ENCODE assay signal across 8 cellular contexts in the genomic region with DNA sequence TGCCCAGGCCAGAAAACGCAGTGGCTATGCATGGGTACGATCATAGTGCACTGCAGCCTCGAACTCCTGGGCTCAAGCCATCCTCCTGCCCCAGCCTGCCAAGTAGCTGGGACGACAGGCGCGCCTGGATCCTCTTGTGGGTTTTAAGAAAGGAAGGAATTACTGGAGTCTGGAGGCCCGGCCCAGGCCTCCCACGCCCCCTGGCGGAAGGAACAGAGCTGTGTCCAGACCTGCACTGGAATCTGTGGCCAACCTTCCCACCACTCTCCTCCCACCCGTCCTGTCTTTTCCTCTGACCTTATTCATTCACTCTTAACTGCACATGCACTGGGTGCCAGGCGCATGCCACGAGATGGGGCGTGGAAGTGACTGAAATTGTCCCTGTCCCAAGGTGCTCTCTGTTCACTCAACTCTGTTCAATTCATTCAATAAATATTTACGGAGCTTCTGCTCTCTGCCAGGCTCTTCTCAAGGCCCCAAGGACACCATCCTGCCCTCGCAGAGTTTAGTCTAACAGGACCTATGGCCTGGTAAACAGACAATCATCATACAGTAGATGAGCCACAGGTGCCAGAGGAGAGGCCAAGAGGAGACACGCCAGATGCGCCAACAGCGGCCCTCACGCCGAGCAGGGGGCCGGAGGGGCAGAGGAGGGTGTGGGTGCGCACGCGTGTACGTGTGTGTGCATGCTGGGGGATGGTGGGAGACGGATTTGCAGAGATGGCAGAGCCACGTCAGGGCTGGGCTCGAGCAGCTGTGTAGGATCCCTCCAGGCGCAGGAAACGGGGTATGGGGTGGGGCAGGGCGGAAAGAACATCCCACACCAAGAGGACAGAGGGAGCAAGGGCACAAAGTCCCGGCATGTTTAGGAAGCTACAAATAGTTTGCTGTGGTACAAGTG. TPM values are rescaled to one million over a fixed set of nuclear protein-coding genes. Genes with fewer than 3 reads are reported as not detected.
DNase-seq lines count a peak whose midpoint lies in the region; ATAC-seq and TF ChIP-seq lines count a peak whose summit lies in the region.

No MANE protein-coding gene starts in this region.

- H3K36me3 ChIP-seq in IMR-90 (ENCODE audit: control insufficient read depth, insufficient read depth, low read length) = no peaks in the 10 kb centered on the region
- H3K36me3 ChIP-seq in OCI-LY7 (ENCODE audit: insufficient read depth, low read length) = no peaks in the 10 kb centered on the region
- no peaks in the 10 kb centered on the region for H3K36me3 ChIP-seq in neural cell (ENCODE audit: insufficient read depth, low read length)
- no peaks in the 10 kb centered on the region for H3K36me3 ChIP-seq in vagina

- H3K9me2 ChIP-seq in OCI-LY7 (ENCODE audit: insufficient read depth, low read length) (no peaks in the 10 kb centered on the region), neural cell (ENCODE audit: insufficient read depth, low read length) (no peaks in the 10 kb centered on the region)

- H2AFZ ChIP-seq in IMR-90 (replicated peaks; ENCODE audit: low read length, poor library complexity) (peak overlapping the region; percentile 74), OCI-LY7 (ENCODE audit: low read length) (peak overlapping the region; percentile 12; the same call in 1 of the 2 replicates), neural cell (ENCODE audit: low read depth, low read length) (no peak overlapping the region)

- H3K36me3 Mint-ChIP-seq in activated T-cell treated with anti-CD3 and anti-CD28 coated beads, Interleukin-2, amount 50 U/mL, for 4 hours (ENCODE audit: insufficient read depth) = no peaks in the 10 kb centered on the region

- no peak overlapping the region for H4K91ac ChIP-seq in IMR-90 (ENCODE audit: insufficient read depth, low read depth, low read length)

- H3K18ac ChIP-seq in IMR-90 (ENCODE audit: low read depth, low read length) = no peak overlapping the region

- peak overlapping the region; percentile 27; the same call in 1 of the 2 replicates for H3K4ac ChIP-seq in IMR-90 (ENCODE audit: low read depth, low read length)

- H4K8ac ChIP-seq in IMR-90 (ENCODE audit: low read depth in 2 of 2, low read length in 2 of 2) = peak overlapping the region in 1 of 2 experiments; percentile 26; a peak in 1 of 4 replicates

- no peak overlapping the region for H2BK20ac ChIP-seq in IMR-90 (ENCODE audit: low read depth, low read length)

- H4K20me1 ChIP-seq in IMR-90 (ENCODE audit: insufficient read depth, low read length) = no peaks in the 10 kb centered on the region
- no peaks in the 10 kb centered on the region for H4K20me1 ChIP-seq in OCI-LY7 (ENCODE audit: insufficient read depth, low read length)
- H4K20me1 ChIP-seq in neural cell (ENCODE audit: insufficient read depth) = no peaks in the 10 kb centered on the region

- BruUV-seq in IMR-90 (replicated peaks; lab: Mats Ljungman, UMichigan) (no TSS peak), OCI-LY7 (replicated peaks; lab: Mats Ljungman, UMichigan) (no TSS peak)

- TF ChIP-seq EP300 in neural cell (conservative IDR thresholded peaks at IDR 0.05; ENCODE audit: poor library complexity, severe bottlenecking) = no peak

- no peaks in the 10 kb centered on the region for H3K9me3 Mint-ChIP-seq in activated T-cell treated with anti-CD3 and anti-CD28 coated beads, Interleukin-2, amount 50 U/mL, for 4 hours

- peaks cover 20% of the 10 kb centered on the region for H3K27me3 ChIP-seq in IMR-90 (ENCODE audit: control insufficient read depth, insufficient read depth, low read length)
- H3K27me3 ChIP-seq in neural cell (ENCODE audit: insufficient read depth, low read depth, low read length) = no peaks in the 10 kb centered on the region
- no peaks in the 10 kb centered on the region for H3K27me3 ChIP-seq in vagina

- peak; percentile 88 for TF ChIP-seq RAD21 in IMR-90 (IDR thresholded peaks at IDR 0.05; ENCODE audit: low read length)
- TF ChIP-seq RAD21 in neural cell (conservative IDR thresholded peaks at IDR 0.05) = peak; percentile 29

- TF ChIP-seq POLR2A in IMR-90 (IDR thresholded peaks at IDR 0.05; ENCODE audit: low read depth, low read length) (no peak), vagina (IDR thresholded peaks at IDR 0.05) (no peak)

- no peak overlapping the region for H4K5ac ChIP-seq in IMR-90 (ENCODE audit: low read depth, low read length)

- H3K14ac ChIP-seq in IMR-90 (replicated peaks; ENCODE audit: low read depth, low read length) = no peak overlapping the region

- peak; percentile 9 for DNase-seq in GF-D8 (lab: John Stamatoyannopoulos, UW)
- DNase-seq in IMR-90 = peak; percentile 72
- DNase-seq in OCI-LY7 (ENCODE audit: low spot score) = peak; percentile 66
- DNase-seq in activated T-cell treated with anti-CD3 and anti-CD28 coated beads, Interleukin-2, amount 50 U/mL, for 4 hours = peak; percentile 19
- peak; percentile 47 for DNase-seq in fibroblast of the conjunctiva (ENCODE audit: low read depth)
- no peak for DNase-seq in vagina (ENCODE audit: extremely low spot score in 2 of 2)

- intact Hi-C loops in IMR-90 (cut with micrococcal nuclease) = loop anchor here (1.0 to 5.0 kb wide), 5 partner anchors 47 to 235 kb away; partner anchors contain the start of genes HDAC7 and VDR
- intact Hi-C loops in OCI-LY7 (cut with micrococcal nuclease; ENCODE audit: unreplicated experiment) = loop anchor here (1.0 to 2.0 kb wide), 3 partner anchors 49 to 153 kb away; no protein-coding TSS in a partner anchor
- intact Hi-C loops in vagina (cut with DNase I) = no loop called here

- H2AK5ac ChIP-seq in IMR-90 (ENCODE audit: low read depth, low read length) = no peak overlapping the region

- peak overlapping the region; percentile 31 for H2AK9ac ChIP-seq in IMR-90 (replicated peaks; ENCODE audit: low read depth, low read length, poor library complexity)

- H3K27me3 Mint-ChIP-seq in activated T-cell treated with anti-CD3 and anti-CD28 coated beads, Interleukin-2, amount 50 U/mL, for 4 hours (ENCODE audit: low read depth) = peaks cover 12% of the 10 kb centered on the region

- H2BK15ac ChIP-seq in IMR-90 (ENCODE audit: low read depth, low read length) = no peak overlapping the region; the same call in 2 of the 3 replicates

- CTCF ChIA-PET in IMR-90 (lab: Yijun Ruan, JAX) = interaction anchor here (0.5 to 1.8 kb wide), 10 partner anchors 14 to 110 kb away, joined by 3 to 9 read pairs (median 4); partner anchors contain the start of genes TMEM106C and VDR
- CTCF ChIA-PET in OCI-LY7 (lab: Charles Lee; ENCODE audit: unreplicated experiment) = interaction anchor here (1.0 kb wide), 1 partner anchor 14 kb away, joined by 4 read pairs; the partner anchor contains the start of gene TMEM106C

- H3K4me3 ChIP-seq in IMR-90 (ENCODE audit: insufficient read depth, low read depth, low read length) (no peak overlapping the region), OCI-LY7 (ENCODE audit: low read depth, low read length, poor library complexity, severe bottlenecking) (no peak overlapping the region), neural cell (ENCODE audit: low read length) (no peak overlapping the region), vagina (no peak overlapping the region)

- H3K79me1 ChIP-seq in IMR-90 (ENCODE audit: low read depth in 1 of 2, low read length in 2 of 2) = no peaks in the 10 kb centered on the region

- peaks cover 12% of the 10 kb centered on the region for H3K4me1 ChIP-seq in IMR-90 (ENCODE audit: control insufficient read depth, insufficient read depth, low read length)
- H3K4me1 ChIP-seq in OCI-LY7 (ENCODE audit: insufficient read depth, low read length, poor library complexity, severe bottlenecking) = no peaks in the 10 kb centered on the region
- H3K4me1 ChIP-seq in vagina = peaks cover 11% of the 10 kb centered on the region

- H2BK120ac ChIP-seq in IMR-90 (ENCODE audit: low read depth, low read length) = no peak overlapping the region

- H3F3A ChIP-seq in neural cell (ENCODE audit: insufficient read depth, low read length, poor library complexity, severe bottlenecking) = no peaks in the 10 kb centered on the region

- no peaks in the 10 kb centered on the region for H3K9me3 ChIP-seq in IMR-90 (ENCODE audit: control insufficient read depth, insufficient read depth, low read length)
- no peaks in the 10 kb centered on the region for H3K9me3 ChIP-seq in OCI-LY7 (ENCODE audit: low read length)
- H3K9me3 ChIP-seq in neural cell (ENCODE audit: low read length) = no peaks in the 10 kb centered on the region
- no peaks in the 10 kb centered on the region for H3K9me3 ChIP-seq in vagina

- 33% methylated on average over 3 of the region's 32 CpGs; no CpG with 5 or more reads in 1 of the 2 experiments for WGBS in IMR-90 (ENCODE audit: extremely low coverage in 2 of 2, insufficient read length in 1 of 2), 2 experiments

- peak; percentile 88 for TF ChIP-seq CTCF in IMR-90 (conservative IDR thresholded peaks at IDR 0.05; ENCODE audit: low read depth, low read length)
- TF ChIP-seq CTCF in OCI-LY7 (conservative IDR thresholded peaks at IDR 0.05; ENCODE audit: low read length) = peak; percentile 95
- TF ChIP-seq CTCF in neural cell (IDR thresholded peaks at IDR 0.05; ENCODE audit: poor library complexity, severe bottlenecking) = peak; percentile 56
- TF ChIP-seq CTCF in vagina (IDR thresholded peaks at IDR 0.05) = peak; percentile 54 to 69 (median 56)

- no peak overlapping the region for H3K23ac ChIP-seq in IMR-90 (ENCODE audit: low read depth, low read length)

- H3K27ac ChIP-seq in IMR-90 (ENCODE audit: insufficient read depth, low read length) (no peak overlapping the region), OCI-LY7 (ENCODE audit: low read depth, low read length, poor library complexity, severe bottlenecking) (no peak overlapping the region), neural cell (ENCODE audit: low read length) (no peak overlapping the region), vagina (no peak overlapping the region)

- peaks cover 2% of the 10 kb centered on the region; the same call in 1 of the 2 replicates for H3K9me1 ChIP-seq in IMR-90 (ENCODE audit: insufficient read depth, low read length)

- POLR2A ChIA-PET in IMR-90 (lab: Charles Lee; ENCODE audit: unreplicated experiment) = no interaction called here
- POLR2A ChIA-PET in OCI-LY7 (lab: Charles Lee) = no interaction called here

- H3K4me2 ChIP-seq in IMR-90 (ENCODE audit: low read depth, low read length) = no peak overlapping the region
- no peak overlapping the region for H3K4me2 ChIP-seq in OCI-LY7 (ENCODE audit: low read length)
- no peak overlapping the region for H3K4me2 ChIP-seq in neural cell (ENCODE audit: low read length)

- dilution Hi-C loops in IMR-90 (cut with HindIII; ENCODE audit: low sequenced_read_pairs, unreplicated experiment) = no loop called here

- H3K9ac ChIP-seq in IMR-90 (ENCODE audit: low read depth, low read length) (no peak overlapping the region), neural cell (ENCODE audit: low read length) (no peak overlapping the region)

- H3K4me3 Mint-ChIP-seq in activated T-cell treated with anti-CD3 and anti-CD28 coated beads, Interleukin-2, amount 50 U/mL, for 4 hours = no peak overlapping the region

- H3K4me1 Mint-ChIP-seq in activated T-cell treated with anti-CD3 and anti-CD28 coated beads, Interleukin-2, amount 50 U/mL, for 4 hours (ENCODE audit: low read depth) = no peaks in the 10 kb centered on the region

- no peak overlapping the region for H2BK5ac ChIP-seq in IMR-90 (ENCODE audit: low read depth, low read length, poor library complexity, severe bottlenecking)

- H3K79me2 ChIP-seq in OCI-LY7 (ENCODE audit: insufficient read depth, low read depth, low read length) (no peaks in the 10 kb centered on the region), neural cell (replicated peaks; ENCODE audit: insufficient read depth, low read length) (no peaks in the 10 kb centered on the region)

- in situ Hi-C loops in IMR-90 (cut with MboI; ENCODE audit: low sequenced_read_pairs) = no loop called here

- ATAC-seq in IMR-90 (ENCODE audit: low read depth) (peak; percentile 90), HG03571 (IDR thresholded peaks at IDR 0.05; ENCODE audit: unreplicated experiment) (no peak)
- ATAC-seq in activated T-cell treated with anti-CD3 and anti-CD28 coated beads, Interleukin-2, amount 50 U/mL, for 4 hours = peak; percentile 56 to 67

- no peak overlapping the region for H3K56ac ChIP-seq in IMR-90 (ENCODE audit: extremely low read depth, insufficient read depth, low read length)

RNA-seq across cellular contexts. Expression of gene TMEM106C, which starts 13.7 kb away (rescaled TPM):
- total RNA-seq in IMR-90 (2012; rRNA removed) = 63.9 and 72.1 TPM in 2 replicates
- polyA plus RNA-seq in IMR-90 (2012; rRNA removed) = 66.4 and 74.6 TPM in 2 replicates
- 27.2 and 37.7 TPM in 2 replicates for polyA plus RNA-seq in IMR-90 (2012; cell fraction: cytosol; rRNA removed)
- 34.4 and 64.6 TPM in 2 replicates for polyA plus RNA-seq in IMR-90 (2012; cell fraction: nucleus; rRNA removed; ENCODE audit: low replicate concordance)
- total RNA-seq in OCI-LY7 (2014; rRNA removed; shearing (Covaris generic)) = 158 and 182 TPM in 2 replicates
- 123 and 129 TPM in 2 replicates for total RNA-seq in OCI-LY7 (2022)
- 10 to 100 TPM; 60.7 to 72.8 (median 63.1) TPM for total RNA-seq in activated T-cell treated with anti-CD3 and anti-CD28 coated beads, Interleukin-2, amount 50 U/mL, for 4 hours
- polyA plus RNA-seq in neural cell = 286 and 290 TPM in 2 replicates
- 133 and 143 TPM in 2 replicates for polyA minus RNA-seq in neural cell
- total RNA-seq in vagina = 25.3 TPM

RNA-seq across cellular contexts. Expression of gene VDR, which starts 44.9 kb away (rescaled TPM):
- 3.9 and 5.4 TPM in 2 replicates for total RNA-seq in IMR-90 (2012; rRNA removed)
- 8.5 and 10.8 TPM in 2 replicates for polyA plus RNA-seq in IMR-90 (2012; rRNA removed)
- polyA plus RNA-seq in IMR-90 (2012; cell fraction: cytosol; rRNA removed) = 6.0 and 8.5 TPM in 2 replicates
- 6.6 and 12.7 TPM in 2 replicates for polyA plus RNA-seq in IMR-90 (2012; cell fraction: nucleus; rRNA removed; ENCODE audit: low replicate concordance)
- 4.8 and 5.4 TPM in 2 replicates for total RNA-seq in OCI-LY7 (2014; rRNA removed; shearing (Covaris generic))
- 1.9 and 2.4 TPM in 2 replicates for total RNA-seq in OCI-LY7 (2022)
- 10 to 100 TPM; 83.5 to 95.1 (median 87.3) TPM for total RNA-seq in activated T-cell treated with anti-CD3 and anti-CD28 coated beads, Interleukin-2, amount 50 U/mL, for 4 hours
- not detected in 2 replicates for polyA plus RNA-seq in neural cell
- not detected in 2 replicates for polyA minus RNA-seq in neural cell
- 23.6 TPM for total RNA-seq in vagina

RNA-seq across cellular contexts. Expression of gene COL2A1, which starts 54.6 kb away (rescaled TPM):
- total RNA-seq in IMR-90 (2012; rRNA removed) (not detected in 2 replicates), OCI-LY7 (2022) (0.08 TPM in 1 of 2 replicates, not detected in the other), vagina (not detected)
- polyA plus RNA-seq in IMR-90 (2012; rRNA removed) (0.05 TPM in 1 of 2 replicates, not detected in the other), neural cell (1.2 and 1.3 TPM in 2 replicates)
- polyA plus RNA-seq in IMR-90 (2012; cell fraction: cytosol; rRNA removed) = 0.03 and 0.05 TPM in 2 replicates
- polyA plus RNA-seq in IMR-90 (2012; cell fraction: nucleus; rRNA removed; ENCODE audit: low replicate concordance) = 0.03 and 0.05 TPM in 2 replicates
- total RNA-seq in OCI-LY7 (2014; rRNA removed; shearing (Covaris generic)) = 0.03 TPM in 1 of 2 replicates, not detected in the other
- under 1 TPM in 1 of 3 donors, not detected in 2; 0.08 TPM for total RNA-seq in activated T-cell treated with anti-CD3 and anti-CD28 coated beads, Interleukin-2, amount 50 U/mL, for 4 hours
- polyA minus RNA-seq in neural cell = 1.9 and 2.2 TPM in 2 replicates

Comparison
In these comparisons a context has a peak if more than half of its experiments do, and no peak if none do; other contexts are left out.
1. DNase-seq: peak in GF-D8 (single experiment), IMR-90 (single experiment), OCI-LY7 (single experiment), activated T-cell treated with anti-CD3 and anti-CD28 coated beads, Interleukin-2, amount 50 U/mL, for 4 hours (single experiment) and fibroblast of the conjunctiva (single experiment); none in vagina (0 of 2).
2. Peak in every context shown above with its lines, with median percentiles within 50 percentile points of each other: CTCF ChIP-seq.